8 cellular contexts compared by ENCODE assay signal in genomic region chr14:34981743-34982420, GRCh38. TPM values are rescaled to one million over a fixed set of nuclear protein-coding genes. Genes with fewer than 3 reads are reported as not detected.
DNase-seq lines count a peak whose midpoint lies in the region; ATAC-seq and TF ChIP-seq lines count a peak whose summit lies in the region.

No MANE protein-coding gene starts in this region.

- no peaks in the 10 kb centered on the region for H3K9me2 ChIP-seq in PC-9 (ENCODE audit: insufficient read depth)

- peaks cover 24% of the 10 kb centered on the region for H3F3A ChIP-seq in PC-9 (ENCODE audit: insufficient read depth, low read depth)

- peak overlapping the region; percentile 95 for H3K27ac ChIP-seq in PC-9
- H3K27ac ChIP-seq in iPS-18a (ENCODE audit: low read length) = peak overlapping the region; percentile 17

- peak overlapping the region; percentile 90 for H3K9ac ChIP-seq in iPS-18a (ENCODE audit: low read length)

- ATAC-seq in HG02943 (IDR thresholded peaks at IDR 0.05; ENCODE audit: low read depth, unreplicated experiment) = peak; percentile 8

- H3K27me3 ChIP-seq in PC-9 (ENCODE audit: insufficient read depth, low read depth) (no peaks in the 10 kb centered on the region), iPS-18a (ENCODE audit: control insufficient read depth, insufficient read depth, low read length) (no peaks in the 10 kb centered on the region)

- TF ChIP-seq CTCF in PC-9 (conservative IDR thresholded peaks at IDR 0.05) = no peak; the same call in 1 of the 2 replicates

- H3K4me1 ChIP-seq in PC-9 (replicated peaks; ENCODE audit: insufficient read depth) (peaks cover 21% of the 10 kb centered on the region; the same call in 1 of the 2 replicates), iPS-18a (ENCODE audit: control insufficient read depth, low read depth, low read length) (peaks cover 8% of the 10 kb centered on the region)

- peaks cover 42% of the 10 kb centered on the region for H3K79me2 ChIP-seq in PC-9 (ENCODE audit: low read depth)

- peak overlapping the region; percentile 94 for H2AFZ ChIP-seq in PC-9

- no peaks in the 10 kb centered on the region for H4K20me1 ChIP-seq in PC-9 (ENCODE audit: insufficient read depth)

- H3K4me3 ChIP-seq in PC-9 = peak overlapping the region; percentile 89
- H3K4me3 ChIP-seq in iPS-18a (ENCODE audit: low read length) = peak overlapping the region; percentile 100

- CTCF ChIA-PET in PC-9 (lab: Charles Lee) = no interaction called here

- H3K9me3 ChIP-seq in PC-9 (ENCODE audit: insufficient read depth, low read depth) (no peaks in the 10 kb centered on the region), iPS-18a (ENCODE audit: control insufficient read depth, low read depth, low read length) (no peaks in the 10 kb centered on the region)

- POLR2A ChIA-PET in PC-9 (lab: Charles Lee; ENCODE audit: unreplicated experiment) = interaction anchor here (0.5 to 0.7 kb wide), 5 partner anchors 58 to 529 kb away, joined by 3 to 5 read pairs (median 4); no protein-coding TSS in a partner anchor

- H3K4me2 ChIP-seq in PC-9 = peak overlapping the region; percentile 99

- no peaks in the 10 kb centered on the region for H3K36me3 ChIP-seq in PC-9 (ENCODE audit: low read depth)
- no peaks in the 10 kb centered on the region for H3K36me3 ChIP-seq in iPS-18a (ENCODE audit: control insufficient read depth, low read depth, low read length)

- DNase-seq in NCI-H146 (lab: John Stamatoyannopoulos, UW) (peak; percentile 13), NCI-H146 treated with DMSO at 0.1 percent for 48 hours (lab: John Stamatoyannopoulos, UW; ENCODE audit: unreplicated experiment) (no peak), PC-9 (peak; percentile 15 to 45), amniotic epithelial cell (ENCODE audit: low read depth) (peak; percentile 44), GM19240 (ENCODE audit: insufficient read length, low spot score) (no peak)
- DNase-seq in stimulated activated CD4-positive, alpha-beta T cell treated with anti-CD3 and anti-CD28 coated beads, Interleukin-15, amount 100 ng/mL, for 24 hours = peak; percentile 56

- intact Hi-C loops in PC-9 (cut with micrococcal nuclease; ENCODE audit: unreplicated experiment) = loop anchor here (1.0 kb wide), 1 partner anchor 107 kb away; the partner anchor contains the start of gene BAZ1A

- BruUV-seq in PC-9 (replicated peaks; lab: Mats Ljungman, UMichigan) = no TSS peak

RNA-seq across cellular contexts. Expression of gene SRP54, which starts 0.9 kb away (rescaled TPM):
- total RNA-seq in PC-9 (2021) = 34.0 and 44.5 TPM in 2 replicates

Comparison
In these comparisons a context has a peak if more than half of its experiments do, and no peak if none do; other contexts are left out.
1. DNase-seq: peak in NCI-H146 (single experiment), PC-9 (2 of 2), amniotic epithelial cell (single experiment) and stimulated activated CD4-positive, alpha-beta T cell treated with anti-CD3 and anti-CD28 coated beads, Interleukin-15, amount 100 ng/mL, for 24 hours (single experiment); none in NCI-H146 treated with DMSO at 0.1 percent for 48 hours (single experiment) and GM19240 (single experiment).